8 cellular contexts compared by ENCODE assay signal in genomic region chr9:137694962-137695875, GRCh38.
DNase-seq lines count a peak whose midpoint lies in the region; ATAC-seq and TF ChIP-seq lines count a peak whose summit lies in the region.

No MANE protein-coding gene starts in this region.

- no peaks in the 10 kb centered on the region for H3K9me3 Mint-ChIP-seq in activated B cell treated with CpG ODN at 0.5 μM for 24 hours

- CTCF ChIA-PET in activated B cell treated with CpG ODN at 0.5 μM for 24 hours (lab: Charles Lee): interaction anchor here (0.8 to 3.2 kb wide), 6 partner anchors 9 to 75 kb away, joined by 3 to 13 read pairs (median 4); no protein-coding TSS in a partner anchor

- H3K27me3 Mint-ChIP-seq in activated B cell treated with CpG ODN at 0.5 μM for 24 hours: no peaks in the 10 kb centered on the region

- TF ChIP-seq CTCF in GM20000 (IDR thresholded peaks at IDR 0.05; ENCODE audit: extremely low read depth, missing control alignments) (peak; percentile 27), activated B cell treated with CpG ODN at 0.5 μM for 24 hours (IDR thresholded peaks at IDR 0.05) (no peak)

- H3K4me2 ChIP-seq in trophoblast cell (ENCODE audit: low read length): no peak overlapping the region

- H3K4me3 ChIP-seq in trophoblast cell (ENCODE audit: low read depth, low read length): no peak overlapping the region

- H3K27ac ChIP-seq in trophoblast cell (ENCODE audit: low read depth, low read length): no peak overlapping the region

- no peak overlapping the region for H2AFZ ChIP-seq in trophoblast cell (ENCODE audit: insufficient read depth, low read length, poor library complexity)

- H3K79me1 ChIP-seq in trophoblast cell (ENCODE audit: low read length): no peaks in the 10 kb centered on the region

- no peak overlapping the region for H3K4ac ChIP-seq in trophoblast cell (ENCODE audit: low read depth, low read length)

- H2BK5ac ChIP-seq in trophoblast cell (ENCODE audit: low read depth, low read length, poor library complexity): no peak overlapping the region

- H4K12ac ChIP-seq in trophoblast cell (ENCODE audit: low read depth, low read length): no peak overlapping the region

- H4K91ac ChIP-seq in trophoblast cell (ENCODE audit: low read depth, low read length): no peak overlapping the region

- peaks cover 72% of the 10 kb centered on the region for H3K4me1 Mint-ChIP-seq in activated B cell treated with CpG ODN at 0.5 μM for 24 hours

- no peak overlapping the region for H3K9ac ChIP-seq in trophoblast cell (ENCODE audit: low read length)

- H3K4me3 Mint-ChIP-seq in activated B cell treated with CpG ODN at 0.5 μM for 24 hours: no peak overlapping the region

- no peak overlapping the region for H2BK12ac ChIP-seq in trophoblast cell (ENCODE audit: low read length)

- POLR2A ChIA-PET in activated B cell treated with CpG ODN at 0.5 μM for 24 hours (lab: Charles Lee): interaction anchor here (0.5 to 0.9 kb wide), 5 partner anchors 10 to 22 kb away, joined by 3 to 8 read pairs (median 3); no protein-coding TSS in a partner anchor

- peaks cover 2% of the 10 kb centered on the region for H3K9me3 ChIP-seq in trophoblast cell (ENCODE audit: insufficient read depth, low read depth, low read length)

- H3K27me3 ChIP-seq in trophoblast cell (ENCODE audit: insufficient read depth, low read length): no peaks in the 10 kb centered on the region

- no peak overlapping the region for H4K8ac ChIP-seq in trophoblast cell (ENCODE audit: low read depth, low read length)

- H3K14ac ChIP-seq in trophoblast cell (ENCODE audit: low read length): no peak overlapping the region

- no peak overlapping the region for H3K23ac ChIP-seq in trophoblast cell (ENCODE audit: low read length)

- peaks cover 2 to 5% of the 10 kb centered on the region in 2 experiments for H3K36me3 ChIP-seq in trophoblast cell (ENCODE audit: control insufficient read depth in 1 of 2, insufficient read depth in 2 of 2, low read length in 2 of 2)

- peak overlapping the region; percentile 37 for H3K27ac Mint-ChIP-seq in activated B cell treated with CpG ODN at 0.5 μM for 24 hours

- H3K79me2 ChIP-seq in trophoblast cell (ENCODE audit: control insufficient read depth, insufficient read depth, low read length, poor library complexity): peaks cover 4% of the 10 kb centered on the region

- WGBS in trophoblast cell (ENCODE audit: extremely low coverage, insufficient coverage, insufficient read length): no CpG with 5 or more reads among the region's 22 CpGs

- H2BK120ac ChIP-seq in trophoblast cell (ENCODE audit: insufficient read depth, low read length, poor library complexity): no peak overlapping the region

- peak; percentile 76 for ATAC-seq in activated B cell treated with CpG ODN at 0.5 μM for 24 hours (ENCODE audit: low read depth)

- H3K4me1 ChIP-seq in trophoblast cell (ENCODE audit: control insufficient read depth in 1 of 2, insufficient read depth in 2 of 2, low read length in 2 of 2): peaks cover 0 to 13% of the 10 kb centered on the region in 2 experiments

- H3K36me3 Mint-ChIP-seq in activated B cell treated with CpG ODN at 0.5 μM for 24 hours (ENCODE audit: low read depth): peaks cover 21% of the 10 kb centered on the region

- DNase-seq in AG20443 (ENCODE audit: low spot score) (peak; percentile 77), GM20000 (ENCODE audit: low spot score) (peak; percentile 73), activated B cell treated with CpG ODN at 0.5 μM for 24 hours (no peak), cardiac septum (ENCODE audit: low spot score) (peak; percentile 80), trophoblast cell (peak; percentile 56 to 82), SW 1271 (lab: John Stamatoyannopoulos, UW) (no peak), OCI-M2 (lab: John Stamatoyannopoulos, UW; ENCODE audit: unreplicated experiment) (no peak)
- DNase-seq in stimulated activated naive CD4-positive, alpha-beta T cell treated with Interleukin-2 at 50 U/mL for 16 hours (lab: John Stamatoyannopoulos, UW): no peak

- intact Hi-C loops in activated B cell treated with CpG ODN at 0.5 μM for 24 hours (cut with micrococcal nuclease): loop anchor here (1.0 kb wide), 1 partner anchor 22 kb away; no protein-coding TSS in a partner anchor
- intact Hi-C loops in cardiac septum (cut with DNase I): no loop called here

- no peak overlapping the region for H3K18ac ChIP-seq in trophoblast cell (ENCODE audit: low read length)

- no peak overlapping the region for H2AK5ac ChIP-seq in trophoblast cell (ENCODE audit: low read length)

Comparison
In these comparisons a context has a peak if more than half of its experiments do, and no peak if none do; other contexts are left out.
1. DNase-seq: peak in AG20443 (single experiment), GM20000 (single experiment), cardiac septum (single experiment) and trophoblast cell (2 of 2); none in activated B cell treated with CpG ODN at 0.5 μM for 24 hours (single experiment), stimulated activated naive CD4-positive, alpha-beta T cell treated with Interleukin-2 at 50 U/mL for 16 hours (single experiment), SW 1271 (0 of 2) and OCI-M2 (single experiment).